1 cellular context compared by ENCODE assay signal in the genomic region with DNA sequence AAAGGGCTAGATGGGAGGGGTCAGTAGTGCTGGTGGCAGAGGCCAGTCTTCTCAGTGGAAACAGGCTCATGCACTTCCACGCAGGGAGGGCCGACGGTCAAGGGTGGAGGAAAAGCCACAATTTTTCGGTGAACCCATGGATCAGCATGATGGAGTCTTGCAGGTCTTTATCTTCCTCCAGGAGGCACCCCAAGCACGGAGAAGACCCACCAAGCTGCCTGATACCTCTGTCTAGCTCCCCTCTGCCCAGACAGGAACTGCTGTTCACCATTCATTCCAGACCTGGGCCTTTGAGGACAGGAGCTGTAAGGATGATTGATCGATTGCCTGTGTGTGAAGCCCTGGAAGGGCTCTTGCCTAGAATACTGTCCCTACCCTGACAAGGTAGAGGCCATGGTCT.
TF ChIP-seq lines count a peak whose summit lies in the region.

No MANE protein-coding gene starts in this region.

TF ChIP-seq in GM12878, 131 proteins besides CTCF, POLR2A, EP300 and RAD21:
- TF ChIP-seq RBBP5 (conservative IDR thresholded peaks at IDR 0.05) (no peak), NFXL1 (IDR thresholded peaks at IDR 0.05; ENCODE audit: borderline replicate concordance) (no peak), SMC3 (IDR thresholded peaks at IDR 0.05; ENCODE audit: borderline replicate concordance, low read length) (peak; percentile 16; the same call in 1 of the 2 replicates)
